17 cellular contexts compared by ENCODE assay signal in genomic region chr1:70043806-70044205, GRCh38.
A peak's percentile ranks its signal among the peaks of the same experiment; 100 is the strongest.
DNase-seq lines count a peak whose midpoint lies in the region; ATAC-seq and TF ChIP-seq lines count a peak whose summit lies in the region.
"Had no signal": no experiment of that assay in that cellular context is flagged by ENCODE, and none has a peak within 500 bp of the region (broad histone marks: within the 10 kb centered on the region; RNA-seq: fewer than 3 reads in every experiment).

No MANE protein-coding gene starts in this region.

- H3F3A ChIP-seq in PC-3 (ENCODE audit: low read length, unreplicated experiment) = no peaks in the 10 kb centered on the region

- H3K9me2 ChIP-seq in PC-3 (replicated peaks; ENCODE audit: low read length) = no peaks in the 10 kb centered on the region

- CTCF ChIA-PET in PC-3 (lab: Charles Lee) = no interaction called here

- no peaks in the 10 kb centered on the region for H4K20me1 ChIP-seq in PC-3 (ENCODE audit: low read length)

- TF ChIP-seq EP300 in stomach (IDR thresholded peaks at IDR 0.05) = no peak

- intact Hi-C loops in PC-3 (cut with micrococcal nuclease) = loop anchor here (1.0 kb wide), 2 partner anchors 41 to 47 kb away; no protein-coding TSS in a partner anchor
- intact Hi-C loops in stomach (cut with DNase I; ENCODE audit: low total_unique reads) = no loop called here

- no peak for TF ChIP-seq POLR2A in stomach (IDR thresholded peaks at IDR 0.05)

- no peaks in the 10 kb centered on the region for H3K79me2 ChIP-seq in PC-3 (ENCODE audit: low read length)

- POLR2A ChIA-PET in PC-3 (lab: Charles Lee; ENCODE audit: unreplicated experiment) = no interaction called here

- no peaks in the 10 kb centered on the region for H3K9me3 ChIP-seq in PC-3 (ENCODE audit: low read length)
- no peaks in the 10 kb centered on the region for H3K9me3 ChIP-seq in stomach
- H3K9me3 ChIP-seq: A549 had no signal

- peak; percentile 8 for DNase-seq in NCI-H748 (lab: John Stamatoyannopoulos, UW; ENCODE audit: unreplicated experiment)
- DNase-seq in NCI-H748 treated with DMSO at 0.1 percent for 48 hours (lab: John Stamatoyannopoulos, UW) = no peak
- peak; percentile 60 for DNase-seq in PC-3
- DNase-seq in epithelial cell of prostate (ENCODE audit: low read depth, low spot score) = peak; percentile 65
- DNase-seq in pulmonary artery endothelial cell (ENCODE audit: low read depth, low spot score) = peak; percentile 79
- no peak for DNase-seq in stomach
- DNase-seq: activated CD4-positive, CD25-positive, alpha-beta regulatory T cell; activated effector memory CD4-positive, alpha-beta T cell treated with Interleukin-2 at 50 U/mL for 16 hours; effector CD4-positive, alpha-beta T cell; GF-D8; islet precursor cell; NCI-H187; occipital lobe had no signal

- H3K4me2 ChIP-seq in PC-3 (ENCODE audit: low read length) = no peak overlapping the region
- H3K4me2 ChIP-seq: A549 had no signal

- ATAC-seq in PC-3 (peak; percentile 33), HG03521 (IDR thresholded peaks at IDR 0.05; ENCODE audit: unreplicated experiment) (no peak), HG02763 (IDR thresholded peaks at IDR 0.05; ENCODE audit: unreplicated experiment) (no peak)
- ATAC-seq: A549 had no signal

- H3K27me3 ChIP-seq in PC-3 (ENCODE audit: low read length) (no peaks in the 10 kb centered on the region), stomach (no peaks in the 10 kb centered on the region)

- H3K9ac ChIP-seq in PC-3 (ENCODE audit: low read length) = no peak overlapping the region

- TF ChIP-seq CTCF in PC-3 (conservative IDR thresholded peaks at IDR 0.05; ENCODE audit: low read depth, low read length) = no peak
- TF ChIP-seq CTCF in stomach (IDR thresholded peaks at IDR 0.05) = no peak

- no TSS peak for BruUV-seq in PC-3 (replicated peaks; lab: Mats Ljungman, UMichigan)

- peaks cover 21% of the 10 kb centered on the region for H3K4me1 ChIP-seq in PC-3 (ENCODE audit: insufficient read depth, low read length)
- peaks cover 0 to 7% (median 0%) of the 10 kb centered on the region in 4 donors for H3K4me1 ChIP-seq in stomach
- H3K4me1 ChIP-seq: A549 had no signal

- H2AFZ ChIP-seq in PC-3 (ENCODE audit: low read length) = no peak overlapping the region; the same call in 1 of the 2 replicates

- H3K4me3 ChIP-seq in PC-3 (ENCODE audit: low read length) = no peak overlapping the region
- no peak overlapping the region for H3K4me3 ChIP-seq in stomach
- H3K4me3 ChIP-seq: A549 had no signal

- no peaks in the 10 kb centered on the region for H3K36me3 ChIP-seq in PC-3 (ENCODE audit: low read depth, low read length)
- no peaks in the 10 kb centered on the region for H3K36me3 ChIP-seq in stomach

- H3K27ac ChIP-seq in PC-3 (ENCODE audit: low read length) (no peak overlapping the region), epithelial cell of prostate (no peak overlapping the region), stomach (no peak overlapping the region)
- H3K27ac ChIP-seq: A549, HL-60 had no signal

Comparison
In these comparisons a context has a peak if more than half of its experiments do, and no peak if none do; other contexts are left out.
1. DNase-seq: peak in NCI-H748 (single experiment), PC-3 (single experiment), epithelial cell of prostate (single experiment) and pulmonary artery endothelial cell (single experiment); none in NCI-H748 treated with DMSO at 0.1 percent for 48 hours (single experiment) and stomach (single experiment).